Comparison of ENCODE assay signal across 8 cellular contexts in the genomic region with DNA sequence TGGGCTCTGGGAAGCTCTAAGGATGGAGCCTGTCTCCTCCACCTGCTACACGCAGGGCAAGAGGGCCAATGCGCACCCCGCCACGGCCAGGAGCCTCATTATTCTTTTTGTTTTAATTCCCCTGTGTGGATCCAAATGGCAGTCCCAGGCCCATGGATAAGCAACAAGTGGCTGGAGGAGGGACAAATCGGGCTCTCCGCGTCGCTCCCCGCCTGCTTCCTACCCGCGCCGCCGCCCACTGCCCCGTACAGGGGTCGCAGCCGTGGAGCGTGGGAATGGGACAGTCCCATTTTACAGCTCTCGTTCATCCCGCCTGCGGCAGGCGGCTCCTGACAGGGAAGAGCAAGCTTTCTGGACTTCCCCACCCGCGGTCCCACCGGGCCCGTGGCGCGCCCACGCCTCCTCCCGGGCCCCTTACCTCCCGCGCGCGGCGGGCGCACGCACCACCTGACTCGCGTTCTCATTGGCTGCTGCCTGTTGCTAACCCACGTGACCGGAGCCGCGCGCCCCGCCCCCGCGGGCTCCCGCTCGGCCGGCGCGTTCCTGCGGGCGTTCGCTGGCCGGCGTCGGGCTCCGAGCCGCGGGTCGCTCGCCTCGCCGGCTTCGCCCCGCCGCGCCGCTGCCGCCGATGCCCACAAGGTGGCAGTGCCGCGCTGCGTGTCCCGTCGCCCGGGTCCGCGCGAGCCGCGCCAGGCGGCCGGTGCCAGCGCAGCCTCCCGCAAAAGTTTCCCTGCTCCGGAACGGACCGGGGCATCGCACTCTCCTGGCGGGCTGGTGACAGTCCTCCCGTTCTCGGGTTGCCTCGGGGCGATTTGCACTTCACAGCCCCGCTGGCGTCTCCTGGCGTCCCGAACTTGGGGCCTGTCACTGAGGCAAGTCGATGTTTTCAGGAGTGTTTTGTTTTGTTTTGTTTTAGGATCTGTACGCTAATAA.
A peak's percentile ranks its signal among the peaks of the same experiment; 100 is the strongest.
DNase-seq lines count a peak whose midpoint lies in the region; ATAC-seq and TF ChIP-seq lines count a peak whose summit lies in the region.

No MANE protein-coding gene starts in this region.

- H3K27me3 Mint-ChIP-seq in naive B cell, result no peaks in the 10 kb centered on the region

- no TSS peak for BruUV-seq in Panc1 (replicated peaks; lab: Mats Ljungman, UMichigan)

- ATAC-seq in GM21619 (IDR thresholded peaks at IDR 0.05; ENCODE audit: unreplicated experiment) (peak; percentile 92), Panc1 (peak; percentile 99), naive B cell (ENCODE audit: low read depth in 2 of 2) (peak; percentile 85 to 90)
- peak; percentile 91 for ATAC-seq in stimulated activated effector memory CD8-positive, alpha-beta T cell treated with anti-CD3 and anti-CD28 coated beads, Interleukin-12 subunit alpha, Interleukin-12 subunit beta, amount 100 ng/mL, for 72 hours

- peaks cover 4% of the 10 kb centered on the region; the same call in 1 of the 2 replicates for H3K4me1 ChIP-seq in Panc1 (ENCODE audit: control insufficient read depth, insufficient read depth, low read length)

- DNase-seq in DMS79 treated with DMSO at 0.1 percent for 48 hours (lab: John Stamatoyannopoulos, UW) (peak; percentile 57), Panc1 (ENCODE audit: low read depth, low spot score) (peak; percentile 15), activated T-helper 1 cell treated with Interleukin-2 at 50 U/mL for 16 hours (ENCODE audit: low read depth) (peak; percentile 86), fibroblast of gingiva (ENCODE audit: low read depth) (peak; percentile 85), naive B cell (peak; percentile 98)
- DNase-seq in Jurkat, Clone E6-1 (ENCODE audit: low read depth, low spot score), result peak; percentile 93
- DNase-seq in stimulated activated effector memory CD8-positive, alpha-beta T cell treated with anti-CD3 and anti-CD28 coated beads, Interleukin-12 subunit alpha, Interleukin-12 subunit beta, amount 100 ng/mL, for 72 hours (ENCODE audit: low spot score in 2 of 2), result peak; percentile 96 to 98

- peak overlapping the region; percentile 67 for H3K4me3 ChIP-seq in Jurkat, Clone E6-1 (ENCODE audit: low read length)
- H3K4me3 ChIP-seq in Panc1 (ENCODE audit: low read depth in 2 of 2, low read length in 2 of 2), result peak overlapping the region; percentile 72 to 75

- no peaks in the 10 kb centered on the region for H3K36me3 ChIP-seq in Panc1 (ENCODE audit: control insufficient read depth, insufficient read depth, low read length)

- POLR2A ChIA-PET in Panc1 (lab: Charles Lee), result interaction anchor here (0.6 kb wide), 1 partner anchor 286 kb away, joined by 3 read pairs; the partner anchor contains the start of gene RNF182

- intact Hi-C loops in Panc1 (cut with micrococcal nuclease; ENCODE audit: unreplicated experiment), result loop anchor here (10.0 kb wide), 1 partner anchor 1284 kb away; no protein-coding TSS in a partner anchor

- no peaks in the 10 kb centered on the region for H3K9me3 ChIP-seq in Panc1 (ENCODE audit: control insufficient read depth, insufficient read depth, low read depth, low read length)

- TF ChIP-seq CTCF in Panc1 (IDR thresholded peaks at IDR 0.05), result peak; percentile 96

- CTCF ChIA-PET in Panc1 (lab: Charles Lee), result interaction anchor here (0.6 kb wide), 1 partner anchor 510 kb away, joined by 3 read pairs; no protein-coding TSS in a partner anchor

- in situ Hi-C loops in Panc1 (cut with HindIII; ENCODE audit: low pct_unique_long_range_greater_than_20kb, low sequenced_read_pairs), result no loop called here

- peaks cover 0 to 4% of the 10 kb centered on the region in 2 donors for H3K36me3 Mint-ChIP-seq in naive B cell
- peaks cover 9% of the 10 kb centered on the region for H3K36me3 Mint-ChIP-seq in stimulated activated effector memory CD8-positive, alpha-beta T cell treated with anti-CD3 and anti-CD28 coated beads, Interleukin-12 subunit alpha, Interleukin-12 subunit beta, amount 100 ng/mL, for 72 hours

- peaks cover 2% of the 10 kb centered on the region; the same call in 1 of the 2 replicates for H3K27me3 ChIP-seq in Panc1 (ENCODE audit: control insufficient read depth, insufficient read depth, low read length)

- peak overlapping the region; percentile 81 for H3K27ac ChIP-seq in Panc1 (ENCODE audit: low read length)

- peak overlapping the region; percentile 93 to 99 (median 97) for H3K27ac Mint-ChIP-seq in naive B cell
- peak overlapping the region; percentile 88 for H3K27ac Mint-ChIP-seq in stimulated activated effector memory CD8-positive, alpha-beta T cell treated with anti-CD3 and anti-CD28 coated beads, Interleukin-12 subunit alpha, Interleukin-12 subunit beta, amount 100 ng/mL, for 72 hours

- H3K4me1 Mint-ChIP-seq in naive B cell, result peaks cover 39 to 62% (median 55%) of the 10 kb centered on the region in 3 donors
- H3K4me1 Mint-ChIP-seq in stimulated activated effector memory CD8-positive, alpha-beta T cell treated with anti-CD3 and anti-CD28 coated beads, Interleukin-12 subunit alpha, Interleukin-12 subunit beta, amount 100 ng/mL, for 72 hours, result peaks cover 16% of the 10 kb centered on the region

- H3K4me3 Mint-ChIP-seq in naive B cell, result peak overlapping the region; percentile 80 to 95 (median 92)
- peak overlapping the region; percentile 73 for H3K4me3 Mint-ChIP-seq in stimulated activated effector memory CD8-positive, alpha-beta T cell treated with anti-CD3 and anti-CD28 coated beads, Interleukin-12 subunit alpha, Interleukin-12 subunit beta, amount 100 ng/mL, for 72 hours

- H3K9me3 Mint-ChIP-seq in naive B cell, result peaks cover 0 to 2% (median 0%) of the 10 kb centered on the region in 7 donors
- H3K9me3 Mint-ChIP-seq in stimulated activated effector memory CD8-positive, alpha-beta T cell treated with anti-CD3 and anti-CD28 coated beads, Interleukin-12 subunit alpha, Interleukin-12 subunit beta, amount 100 ng/mL, for 72 hours, result no peaks in the 10 kb centered on the region

Comparison
In these comparisons a context has a peak if more than half of its experiments do, and no peak if none do; other contexts are left out.
1. Peak in every context shown above with its lines: DNase-seq, ATAC-seq, H3K4me3 ChIP-seq and H3K27ac ChIP-seq.
2. DNase-seq: peak in every context shown above with its lines; median percentile 98 in naive B cell; 97 in stimulated activated effector memory CD8-positive, alpha-beta T cell treated with anti-CD3 and anti-CD28 coated beads, Interleukin-12 subunit alpha, Interleukin-12 subunit beta, amount 100 ng/mL, for 72 hours; 93 in Jurkat, Clone E6-1; 86 in activated T-helper 1 cell treated with Interleukin-2 at 50 U/mL for 16 hours; 85 in fibroblast of gingiva; 57 in DMS79 treated with DMSO at 0.1 percent for 48 hours; 15 in Panc1.